22 cellular contexts compared by ENCODE assay signal in genomic region chr6:29501106-29501505, GRCh38. TPM values are rescaled to one million over a fixed set of nuclear protein-coding genes. Genes with fewer than 3 reads are reported as not detected.
A peak's percentile ranks its signal among the peaks of the same experiment; 100 is the strongest.
DNase-seq lines count a peak whose midpoint lies in the region; ATAC-seq, FAIRE-seq and TF ChIP-seq lines count a peak whose summit lies in the region.
"Had no signal": no experiment of that assay in that cellular context is flagged by ENCODE, and none has a peak within 500 bp of the region (broad histone marks: within the 10 kb centered on the region; RNA-seq: fewer than 3 reads in every experiment).

No MANE protein-coding gene starts in this region.

- intact Hi-C loops in IMR-90 (cut with micrococcal nuclease), result no loop called here

- H4K8ac ChIP-seq in IMR-90 (ENCODE audit: low read depth in 2 of 2, low read length in 2 of 2), result no peak overlapping the region
- H4K8ac ChIP-seq in H1 (ENCODE audit: extremely low read depth, insufficient read depth, low read length), result no peak overlapping the region
- no peak overlapping the region for H4K8ac ChIP-seq in neuronal stem cell (ENCODE audit: low read depth, low read length)

- H3K23me2 ChIP-seq in H1 (ENCODE audit: low read depth, low read length), result no peaks in the 10 kb centered on the region

- H2AK5ac ChIP-seq in IMR-90 (ENCODE audit: low read depth, low read length) (no peak overlapping the region), H1 (ENCODE audit: low read depth, low read length) (peak overlapping the region; percentile 39; the same call in 1 of the 2 replicates), neuronal stem cell (ENCODE audit: low read depth, low read length) (no peak overlapping the region)

- dilution Hi-C loops in IMR-90 (cut with HindIII; ENCODE audit: low sequenced_read_pairs, unreplicated experiment), result no loop called here

- no peaks in the 10 kb centered on the region for H3K36me3 ChIP-seq in HEK293 (ENCODE audit: control insufficient read depth in 2 of 2, insufficient read depth in 1 of 2, low read length in 2 of 2)
- H3K36me3 ChIP-seq in IMR-90 (ENCODE audit: control insufficient read depth, insufficient read depth, low read length), result no peaks in the 10 kb centered on the region
- H3K36me3 ChIP-seq in H1 (ENCODE audit: control insufficient read depth in 2 of 4, insufficient read depth in 4 of 4, low read length in 3 of 4), result no peaks in the 10 kb centered on the region
- H3K36me3 ChIP-seq in neuronal stem cell (replicated peaks in 1 of 2; ENCODE audit: control insufficient read depth in 2 of 2, insufficient read depth in 2 of 2, low read length in 2 of 2), result no peaks in the 10 kb centered on the region
- H3K36me3 ChIP-seq: BE2C had no signal

- H2BK20ac ChIP-seq in IMR-90 (ENCODE audit: low read depth, low read length) (no peak overlapping the region), H1 (ENCODE audit: low read length) (no peak overlapping the region)

- H4K5ac ChIP-seq in IMR-90 (ENCODE audit: low read depth, low read length), result no peak overlapping the region
- H4K5ac ChIP-seq in H1 (ENCODE audit: insufficient read length, low read depth, low read length), result no peak overlapping the region

- H3K79me1 ChIP-seq in IMR-90 (ENCODE audit: low read depth in 1 of 2, low read length in 2 of 2), result no peaks in the 10 kb centered on the region
- H3K79me1 ChIP-seq in H1 (ENCODE audit: low read depth, low read length), result no peaks in the 10 kb centered on the region
- no peaks in the 10 kb centered on the region for H3K79me1 ChIP-seq in neuronal stem cell (ENCODE audit: low read depth, low read length)

- no peaks in the 10 kb centered on the region for H3K79me2 ChIP-seq in H1 (ENCODE audit: control insufficient read depth in 1 of 2, insufficient read depth in 2 of 2, low read length in 2 of 2)

- WGBS in IMR-90 (ENCODE audit: extremely low coverage in 2 of 2, insufficient read length in 1 of 2), 2 experiments, result 80% methylated on average over 3 of the region's 6 CpGs; no CpG with 5 or more reads in 1 of the 2 experiments
- 98% methylated on average over 6 of the region's 6 CpGs; no CpG with 5 or more reads in 1 of the 2 experiments for WGBS in H1 (ENCODE audit: extremely low coverage in 1 of 2, insufficient coverage in 1 of 2, insufficient read length in 1 of 2, insufficient replicate concordance in 2 of 2, low coverage in 1 of 2, low lambda C conversion rate in 2 of 2, missing lambda C conversion rate in 1 of 2), 2 experiments
- WGBS in neuronal stem cell (ENCODE audit: extremely low coverage in 2 of 2, insufficient read length in 2 of 2, insufficient replicate concordance in 1 of 2), 2 donors, result no CpG with 5 or more reads among the region's 6 CpGs

- no peak overlapping the region for H2AK9ac ChIP-seq in IMR-90 (replicated peaks; ENCODE audit: low read depth, low read length, poor library complexity)

- BruUV-seq in IMR-90 (replicated peaks; lab: Mats Ljungman, UMichigan), result no TSS peak

- H4K91ac ChIP-seq in IMR-90 (ENCODE audit: insufficient read depth, low read depth, low read length) (no peak overlapping the region), H1 (replicated peaks; ENCODE audit: insufficient read length, low read length) (no peak overlapping the region), neuronal stem cell (ENCODE audit: low read depth, low read length, poor library complexity) (no peak overlapping the region)

- H3K4me3 ChIP-seq in HEK293 (ENCODE audit: low read depth, low read length) (no peak overlapping the region), IMR-90 (ENCODE audit: insufficient read depth, low read depth, low read length) (no peak overlapping the region), H1 (ENCODE audit: extremely low read depth in 1 of 4, insufficient read depth in 2 of 4, low read depth in 3 of 4, low read length in 4 of 4) (no peak overlapping the region), neuronal stem cell (ENCODE audit: low read length in 2 of 2) (no peak overlapping the region)
- H3K4me3 ChIP-seq: GM23248 had no signal

- H2BK5ac ChIP-seq in IMR-90 (ENCODE audit: low read depth, low read length, poor library complexity, severe bottlenecking) (no peak overlapping the region), H1 (ENCODE audit: low read depth, low read length) (no peak overlapping the region), neuronal stem cell (ENCODE audit: low read length) (no peak overlapping the region)

- no peaks in the 10 kb centered on the region for H3K27me3 ChIP-seq in IMR-90 (ENCODE audit: control insufficient read depth, insufficient read depth, low read length)
- H3K27me3 ChIP-seq in H1 (replicated peaks in 1 of 4; ENCODE audit: control insufficient read depth in 3 of 4, extremely low read depth in 1 of 4, insufficient read depth in 3 of 4, low read length in 3 of 4), result no peaks in the 10 kb centered on the region
- peaks cover 0 to 15% (median 0%) of the 10 kb centered on the region in 3 experiments for H3K27me3 ChIP-seq in neuronal stem cell (ENCODE audit: control insufficient read depth in 3 of 3, insufficient read depth in 3 of 3, low read depth in 1 of 3, low read length in 3 of 3)
- H3K27me3 ChIP-seq: BE2C had no signal

- H2AFZ ChIP-seq in IMR-90 (replicated peaks; ENCODE audit: low read length, poor library complexity) (no peak overlapping the region), H1 (ENCODE audit: low read length) (no peak overlapping the region), neuronal stem cell (ENCODE audit: low read length) (no peak overlapping the region)
- H2AFZ ChIP-seq: GM23248 had no signal

- ATAC-seq in IMR-90 (ENCODE audit: low read depth) (no peak), HG02623 (IDR thresholded peaks at IDR 0.05; ENCODE audit: unreplicated experiment) (no peak)

- H3K4me2 ChIP-seq in IMR-90 (ENCODE audit: low read depth, low read length) (no peak overlapping the region), H1 (ENCODE audit: insufficient read depth in 1 of 2, low read depth in 2 of 2, low read length in 2 of 2) (no peak overlapping the region), neuronal stem cell (ENCODE audit: insufficient read depth, low read length, poor library complexity, severe bottlenecking) (no peak overlapping the region)

- H3K4me1 ChIP-seq in HEK293 (ENCODE audit: control insufficient read depth, insufficient read depth, low read length) (no peaks in the 10 kb centered on the region), IMR-90 (ENCODE audit: control insufficient read depth, insufficient read depth, low read length) (no peaks in the 10 kb centered on the region), H1 (replicated peaks in 1 of 4; ENCODE audit: control insufficient read depth in 3 of 4, insufficient read depth in 4 of 4, low read length in 3 of 4) (no peaks in the 10 kb centered on the region; a peak in 1 of 7 replicates), neuronal stem cell (ENCODE audit: control insufficient read depth in 2 of 2, insufficient read depth in 1 of 2, low read depth in 1 of 2, low read length in 2 of 2) (no peaks in the 10 kb centered on the region)
- H3K4me1 ChIP-seq: BE2C had no signal

- no peaks in the 10 kb centered on the region for H4K20me1 ChIP-seq in IMR-90 (ENCODE audit: insufficient read depth, low read length)
- no peaks in the 10 kb centered on the region for H4K20me1 ChIP-seq in H1 (replicated peaks in 1 of 2; ENCODE audit: control insufficient read depth in 1 of 2, insufficient read depth in 2 of 2, low read length in 2 of 2)

- TF ChIP-seq RAD21 in IMR-90 (IDR thresholded peaks at IDR 0.05; ENCODE audit: low read length) (no peak), H1 (IDR thresholded peaks at IDR 0.05 in 1 of 2, conservative IDR thresholded peaks at IDR 0.05 in 1 of 2; ENCODE audit: low read depth in 2 of 2, low read length in 2 of 2) (no peak)

- no peak for FAIRE-seq in H1 (lab: Jason Lieb, UNC)
- FAIRE-seq: A204.1, G401.6, GM12891, GM18507, H54, HTR-8/SVneo had no signal

- in situ Hi-C loops in IMR-90 (cut with MboI; ENCODE audit: low sequenced_read_pairs), result no loop called here

- DNase-seq in IMR-90, result no peak
- peak in 1 of 2 experiments; percentile 35 for DNase-seq in H1 (ENCODE audit: low read depth in 1 of 2, low spot score in 2 of 2)
- DNase-seq in neuronal stem cell (ENCODE audit: low spot score), result no peak
- no peak for DNase-seq in NCI-H748 (lab: John Stamatoyannopoulos, UW; ENCODE audit: unreplicated experiment)
- DNase-seq: ACHN; BE2C; C1 segment of cervical spinal cord; CD4-positive, CD25-positive, alpha-beta regulatory T cell; CD8-positive, alpha-beta memory T cell; COR-L47; DMS 273 treated with DMSO at 0.1 percent for 48 hours; GM23248; HCEC 1CT; HFFc6 had no signal

- H3K56ac ChIP-seq in IMR-90 (ENCODE audit: extremely low read depth, insufficient read depth, low read length), result no peak overlapping the region
- H3K56ac ChIP-seq in H1 (replicated peaks; ENCODE audit: insufficient read length, low read depth, low read length), result no peak overlapping the region

- H2BK120ac ChIP-seq in IMR-90 (ENCODE audit: low read depth, low read length), result no peak overlapping the region
- no peak overlapping the region for H2BK120ac ChIP-seq in H1 (replicated peaks; ENCODE audit: low read depth, low read length)
- no peak overlapping the region for H2BK120ac ChIP-seq in neuronal stem cell (ENCODE audit: low read depth, low read length)

- H3K27ac ChIP-seq in HEK293 (ENCODE audit: extremely low read depth, low read depth, low read length) (no peak overlapping the region), IMR-90 (ENCODE audit: insufficient read depth, low read length) (no peak overlapping the region), H1 (ENCODE audit: low read depth, low read length) (no peak overlapping the region), neuronal stem cell (replicated peaks; ENCODE audit: low read length) (no peak overlapping the region)
- H3K27ac ChIP-seq: GM23248 had no signal

- no peak overlapping the region for H2BK15ac ChIP-seq in IMR-90 (ENCODE audit: low read depth, low read length)
- no peak overlapping the region for H2BK15ac ChIP-seq in H1 (ENCODE audit: low read length)
- no peak overlapping the region for H2BK15ac ChIP-seq in neuronal stem cell (ENCODE audit: low read length)

- no peaks in the 10 kb centered on the region for H3K9me3 ChIP-seq in HEK293 (ENCODE audit: control insufficient read depth, insufficient read depth, low read depth, low read length)
- H3K9me3 ChIP-seq in IMR-90 (ENCODE audit: control insufficient read depth, insufficient read depth, low read length), result peaks cover 8% of the 10 kb centered on the region; the same call in 1 of the 2 replicates
- H3K9me3 ChIP-seq in H1 (ENCODE audit: insufficient read depth in 2 of 2, low read depth in 1 of 2, low read length in 1 of 2), result no peaks in the 10 kb centered on the region
- no peaks in the 10 kb centered on the region for H3K9me3 ChIP-seq in neuronal stem cell (replicated peaks in 1 of 2; ENCODE audit: control insufficient read depth in 2 of 2, insufficient read depth in 1 of 2, low read depth in 1 of 2, low read length in 2 of 2)
- H3K9me3 ChIP-seq: BE2C had no signal

- CTCF ChIA-PET in HEK293 (lab: Yijun Ruan, JAX), result interaction anchor here (0.9 kb wide), 1 partner anchor 10 kb away, joined by 3 read pairs; no protein-coding TSS in a partner anchor
- CTCF ChIA-PET in IMR-90 (lab: Yijun Ruan, JAX), result no interaction called here
- CTCF ChIA-PET in H1 (lab: Charles Lee; ENCODE audit: partially characterized antibody), result interaction anchor here (1.1 to 1.4 kb wide), 3 partner anchors 17 to 102 kb away, joined by 3 read pairs; no protein-coding TSS in a partner anchor

- H3K14ac ChIP-seq in IMR-90 (replicated peaks; ENCODE audit: low read depth, low read length), result no peak overlapping the region
- H3K14ac ChIP-seq in H1 (ENCODE audit: insufficient read length), result no peak overlapping the region
- H3K14ac ChIP-seq in neuronal stem cell (ENCODE audit: low read length), result no peak overlapping the region

- POLR2A ChIA-PET in HEK293 (lab: Yijun Ruan, JAX) (no interaction called here), IMR-90 (lab: Charles Lee; ENCODE audit: unreplicated experiment) (no interaction called here), H1 (lab: Charles Lee; ENCODE audit: partially characterized antibody) (interaction anchor here (1.2 kb wide), 1 partner anchor 90 kb away, joined by 3 read pairs; no protein-coding TSS in a partner anchor)

- no peak for TF ChIP-seq EP300 in H1 (IDR thresholded peaks at IDR 0.05; ENCODE audit: borderline replicate concordance in 1 of 2, low read depth in 2 of 2, low read length in 2 of 2)

- TF ChIP-seq CTCF in HEK293 (tag by site-specific recombination; IDR thresholded peaks at IDR 0.05), result no peak
- no peak for TF ChIP-seq CTCF in IMR-90 (conservative IDR thresholded peaks at IDR 0.05; ENCODE audit: low read depth, low read length)
- no peak for TF ChIP-seq CTCF in H1 (IDR thresholded peaks at IDR 0.05; ENCODE audit: control extremely low read depth in 1 of 3, insufficient read depth in 1 of 3, low read depth in 1 of 3, low read length in 3 of 3)

- TF ChIP-seq POLR2A in IMR-90 (IDR thresholded peaks at IDR 0.05; ENCODE audit: low read depth, low read length) (no peak), H1 (IDR thresholded peaks at IDR 0.05; ENCODE audit: control extremely low read depth in 1 of 2, low read depth in 2 of 2, low read length in 2 of 2) (no peak)

- H3K9ac ChIP-seq in IMR-90 (ENCODE audit: low read depth, low read length) (no peak overlapping the region), H1 (replicated peaks in 1 of 4; ENCODE audit: extremely low read depth in 1 of 4, low read depth in 3 of 4, low read length in 3 of 4) (no peak overlapping the region), neuronal stem cell (ENCODE audit: low read depth, low read length, poor library complexity) (no peak overlapping the region)
- H3K9ac ChIP-seq: GM23248 had no signal

- H3K18ac ChIP-seq in IMR-90 (ENCODE audit: low read depth, low read length) (no peak overlapping the region), H1 (ENCODE audit: extremely low read depth, low read length) (no peak overlapping the region), neuronal stem cell (ENCODE audit: low read length) (no peak overlapping the region)

- no peak overlapping the region for H2BK12ac ChIP-seq in H1 (ENCODE audit: low read depth, low read length)
- H2BK12ac ChIP-seq in neuronal stem cell (ENCODE audit: low read length), result no peak overlapping the region

- H3K9me1 ChIP-seq in IMR-90 (ENCODE audit: insufficient read depth, low read length), result no peaks in the 10 kb centered on the region

- H3K4ac ChIP-seq in IMR-90 (ENCODE audit: low read depth, low read length) (no peak overlapping the region), H1 (replicated peaks; ENCODE audit: insufficient read length, low read depth, low read length) (no peak overlapping the region), neuronal stem cell (ENCODE audit: low read length) (no peak overlapping the region)

- H3K23ac ChIP-seq in IMR-90 (ENCODE audit: low read depth, low read length) (no peak overlapping the region), H1 (ENCODE audit: insufficient read length) (no peak overlapping the region), neuronal stem cell (ENCODE audit: low read depth, low read length, poor library complexity) (no peak overlapping the region)

RNA-seq across cellular contexts. Expression of gene MAS1L, which starts 13.3 kb away (rescaled TPM):
- total RNA-seq in IMR-90 (2012; rRNA removed), result not detected in 2 replicates
- polyA plus RNA-seq in IMR-90 (2012; rRNA removed) (not detected in 2 replicates), H1 (2011; rRNA removed) (not detected in 2 replicates)
- not detected in 2 replicates for polyA plus RNA-seq in IMR-90 (2012; cell fraction: cytosol; rRNA removed)
- not detected in 2 replicates for polyA plus RNA-seq in IMR-90 (2012; cell fraction: nucleus; rRNA removed; ENCODE audit: low replicate concordance)
- not detected in 2 replicates for total RNA-seq in H1 (2021; fragmentation: NEBNext Ultra II Directional; extraction: Animal tissue kit (Norgen Biotek cat#: 25700))
- not detected for polyA plus RNA-seq in H1 (2011; cell fraction: cytosol; rRNA removed)
- polyA plus RNA-seq in H1 (2011; cell fraction: nucleus; rRNA removed), result not detected
- not detected in 4 replicates for polyA plus RNA-seq in H1 (2012, experiment 1 of 2)
- not detected for polyA plus RNA-seq in H1 (2012, experiment 2 of 2)
- not detected for polyA plus RNA-seq in H1 (2013, experiment 1 of 2)
- not detected for polyA plus RNA-seq in H1 (2013, experiment 2 of 2)
- not detected in 2 replicates for polyA minus RNA-seq in H1 (2011; rRNA and poly(A)+ RNA removed)
- not detected for polyA minus RNA-seq in H1 (2011; cell fraction: cytosol; rRNA and poly(A)+ RNA removed)
- polyA minus RNA-seq in H1 (2011; cell fraction: nucleus; rRNA and poly(A)+ RNA removed), result not detected
- not detected for polyA plus RNA-seq in neuronal stem cell (2013, experiment 1 of 2)
- not detected for polyA plus RNA-seq in neuronal stem cell (2013, experiment 2 of 2)
- total RNA-seq: CD4-positive, CD25-positive, alpha-beta regulatory T cell; CD8-positive, alpha-beta memory T cell; GM23248; HFFc6 had no signal
- polyA plus RNA-seq: CD4-positive, CD25-positive, alpha-beta regulatory T cell; CD8-positive, alpha-beta memory T cell; GM23248 had no signal

RNA-seq across cellular contexts. Expression of gene OR2H1, which starts 44.2 kb away (rescaled TPM):
- total RNA-seq in IMR-90 (2012; rRNA removed), result not detected in 2 replicates
- polyA plus RNA-seq in IMR-90 (2012; rRNA removed) (not detected in 2 replicates), H1 (2011; rRNA removed) (not detected in 2 replicates)
- not detected in 2 replicates for polyA plus RNA-seq in IMR-90 (2012; cell fraction: cytosol; rRNA removed)
- polyA plus RNA-seq in IMR-90 (2012; cell fraction: nucleus; rRNA removed; ENCODE audit: low replicate concordance), result not detected in 2 replicates
- total RNA-seq in H1 (2021; fragmentation: NEBNext Ultra II Directional; extraction: Animal tissue kit (Norgen Biotek cat#: 25700)), result not detected in 2 replicates
- polyA plus RNA-seq in H1 (2011; cell fraction: cytosol; rRNA removed), result not detected
- not detected for polyA plus RNA-seq in H1 (2011; cell fraction: nucleus; rRNA removed)
- not detected in 4 replicates for polyA plus RNA-seq in H1 (2012, experiment 1 of 2)
- polyA plus RNA-seq in H1 (2012, experiment 2 of 2), result not detected
- polyA plus RNA-seq in H1 (2013, experiment 1 of 2), result not detected
- polyA plus RNA-seq in H1 (2013, experiment 2 of 2), result not detected
- not detected in 2 replicates for polyA minus RNA-seq in H1 (2011; rRNA and poly(A)+ RNA removed)
- polyA minus RNA-seq in H1 (2011; cell fraction: cytosol; rRNA and poly(A)+ RNA removed), result not detected
- polyA minus RNA-seq in H1 (2011; cell fraction: nucleus; rRNA and poly(A)+ RNA removed), result not detected
- polyA plus RNA-seq in neuronal stem cell (2013, experiment 1 of 2), result 0.03 TPM
- polyA plus RNA-seq in neuronal stem cell (2013, experiment 2 of 2), result 0.01 TPM
- total RNA-seq: CD4-positive, CD25-positive, alpha-beta regulatory T cell; CD8-positive, alpha-beta memory T cell; GM23248; HFFc6 had no signal
- polyA plus RNA-seq: CD4-positive, CD25-positive, alpha-beta regulatory T cell; CD8-positive, alpha-beta memory T cell; GM23248 had no signal

RNA-seq across cellular contexts. Expression of gene OR11A1, which starts 44.2 kb away (rescaled TPM):
- total RNA-seq in IMR-90 (2012; rRNA removed), result not detected in 2 replicates
- polyA plus RNA-seq in IMR-90 (2012; rRNA removed) (not detected in 2 replicates), H1 (2011; rRNA removed) (not detected in 2 replicates)
- not detected in 2 replicates for polyA plus RNA-seq in IMR-90 (2012; cell fraction: cytosol; rRNA removed)
- not detected in 2 replicates for polyA plus RNA-seq in IMR-90 (2012; cell fraction: nucleus; rRNA removed; ENCODE audit: low replicate concordance)
- not detected in 2 replicates for total RNA-seq in H1 (2021; fragmentation: NEBNext Ultra II Directional; extraction: Animal tissue kit (Norgen Biotek cat#: 25700))
- polyA plus RNA-seq in H1 (2011; cell fraction: cytosol; rRNA removed), result not detected
- not detected for polyA plus RNA-seq in H1 (2011; cell fraction: nucleus; rRNA removed)
- polyA plus RNA-seq in H1 (2012, experiment 1 of 2), result not detected in 4 replicates
- not detected for polyA plus RNA-seq in H1 (2012, experiment 2 of 2)
- not detected for polyA plus RNA-seq in H1 (2013, experiment 1 of 2)
- not detected for polyA plus RNA-seq in H1 (2013, experiment 2 of 2)
- polyA minus RNA-seq in H1 (2011; rRNA and poly(A)+ RNA removed), result not detected in 2 replicates
- polyA minus RNA-seq in H1 (2011; cell fraction: cytosol; rRNA and poly(A)+ RNA removed), result not detected
- not detected for polyA minus RNA-seq in H1 (2011; cell fraction: nucleus; rRNA and poly(A)+ RNA removed)
- polyA plus RNA-seq in neuronal stem cell (2013, experiment 1 of 2), result not detected
- polyA plus RNA-seq in neuronal stem cell (2013, experiment 2 of 2), result not detected
- total RNA-seq: CD4-positive, CD25-positive, alpha-beta regulatory T cell; CD8-positive, alpha-beta memory T cell; GM23248; HFFc6 had no signal
- polyA plus RNA-seq: CD4-positive, CD25-positive, alpha-beta regulatory T cell; CD8-positive, alpha-beta memory T cell; GM23248 had no signal

RNA-seq across cellular contexts. Expression of gene UBD, which starts 58.4 kb away (rescaled TPM):
- not detected in 2 replicates for total RNA-seq in IMR-90 (2012; rRNA removed)
- not detected in 2 replicates for polyA plus RNA-seq in IMR-90 (2012; rRNA removed)
- polyA plus RNA-seq in IMR-90 (2012; cell fraction: cytosol; rRNA removed), result not detected in 2 replicates
- polyA plus RNA-seq in IMR-90 (2012; cell fraction: nucleus; rRNA removed; ENCODE audit: low replicate concordance), result not detected in 2 replicates
- not detected in 2 replicates for total RNA-seq in H1 (2021; fragmentation: NEBNext Ultra II Directional; extraction: Animal tissue kit (Norgen Biotek cat#: 25700))
- 0.23 TPM in 1 of 2 replicates, not detected in the other for polyA plus RNA-seq in H1 (2011; rRNA removed)
- polyA plus RNA-seq in H1 (2011; cell fraction: cytosol; rRNA removed), result 0.14 TPM
- not detected for polyA plus RNA-seq in H1 (2011; cell fraction: nucleus; rRNA removed)
- 0.29 to 0.54 TPM (median 0.32 TPM) in 3 of 4 replicates, not detected in the other for polyA plus RNA-seq in H1 (2012, experiment 1 of 2)
- not detected for polyA plus RNA-seq in H1 (2012, experiment 2 of 2)
- not detected for polyA plus RNA-seq in H1 (2013, experiment 1 of 2)
- polyA plus RNA-seq in H1 (2013, experiment 2 of 2), result not detected
- 0.16 TPM in 1 of 2 replicates, not detected in the other for polyA minus RNA-seq in H1 (2011; rRNA and poly(A)+ RNA removed)
- not detected for polyA minus RNA-seq in H1 (2011; cell fraction: cytosol; rRNA and poly(A)+ RNA removed)
- polyA minus RNA-seq in H1 (2011; cell fraction: nucleus; rRNA and poly(A)+ RNA removed), result not detected
- 0.06 TPM for polyA plus RNA-seq in neuronal stem cell (2013, experiment 1 of 2)
- polyA plus RNA-seq in neuronal stem cell (2013, experiment 2 of 2), result 0.06 TPM
- total RNA-seq: CD4-positive, CD25-positive, alpha-beta regulatory T cell; GM23248; HFFc6 had no signal
- polyA plus RNA-seq: CD4-positive, CD25-positive, alpha-beta regulatory T cell; CD8-positive, alpha-beta memory T cell; GM23248 had no signal
